28 cellular contexts compared by ENCODE assay signal in the genomic region with DNA sequence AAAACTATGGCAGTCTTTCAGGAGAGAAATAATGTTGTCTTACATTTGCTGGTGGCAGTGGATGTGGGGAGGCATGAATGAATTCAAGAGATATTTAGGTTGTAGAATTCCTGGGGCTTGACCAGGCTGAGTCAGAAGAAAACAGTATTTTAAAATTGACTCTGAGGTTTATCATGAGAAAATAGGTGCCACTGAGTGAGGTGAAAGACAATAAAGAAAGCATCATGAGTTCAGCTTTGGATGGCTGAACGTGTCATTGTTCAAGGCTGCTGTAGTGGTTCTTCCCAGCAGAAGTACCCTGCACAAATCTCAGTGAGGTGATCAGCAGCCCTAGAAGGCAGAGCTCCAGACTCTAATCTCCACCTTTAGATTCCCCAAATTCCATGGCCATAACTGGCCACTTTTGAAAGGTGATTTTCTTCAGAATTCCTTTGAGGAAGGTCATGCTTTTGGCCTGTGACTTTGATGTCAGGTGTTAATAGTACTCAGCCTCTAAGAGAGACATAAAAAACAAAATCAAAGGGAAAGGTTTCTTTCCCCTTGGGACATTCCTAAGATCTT.
"Had no signal": no experiment of that assay in that cellular context is flagged by ENCODE, and none has a peak within 500 bp of the region (broad histone marks: within the 10 kb centered on the region; RNA-seq: fewer than 3 reads in every experiment).

No MANE protein-coding gene starts in this region.

- DNase-seq: activated B cell treated with CpG ODN at 0.5 μM for 24 hours; activated CD4-positive, alpha-beta T cell treated with anti-CD3 and anti-CD28 coated beads for 1 hour; activated CD4-positive, alpha-beta T cell treated with anti-CD3 and anti-CD28 coated beads, Interleukin-2, amount 10 ng/mL, durations not matched to agents 24 days and 14 days; activated CD4-positive, alpha-beta T cell treated with anti-CD3 and anti-CD28 coated beads, Interleukin-2, amount 50 U/mL, for 48 hours; activated CD8-positive, alpha-beta memory T cell treated with anti-CD3 and anti-CD28 coated beads, Interleukin-2, amount 10 ng/mL, durations not matched to agents 7 days and 5 days; activated effector memory CD4-positive, alpha-beta T cell treated with Interleukin-2 at 50 U/mL for 16 hours; activated naive CD4-positive, alpha-beta T cell; activated T-cell treated with anti-CD3 and anti-CD28 coated beads, Interleukin-2, amount 50 U/mL, for 24 hours; aorta; body of pancreas; MV-4-11; NCI-H1092 treated with DMSO at 0.1 percent for 48 hours; NCI-H1417 treated with DMSO at 0.1 percent for 48 hours; NCI-H1694 treated with DMSO at 0.1 percent for 48 hours; NCI-H2081; NCI-H2171; NCI-H226; NCI-H526; NCI-H82; PC-3; SHP77; SW 1271; T-helper 17 cell; T-helper 9 cell had no signal

- H3K9me3 ChIP-seq: body of pancreas, SJSA1 had no signal

- H3K27ac ChIP-seq: body of pancreas, KMS-11, SJSA1 had no signal

- H3K36me3 ChIP-seq: SJSA1 had no signal

- H3K4me3 ChIP-seq: body of pancreas, SJSA1 had no signal

- H3K27me3 ChIP-seq: body of pancreas, SJSA1 had no signal

- FAIRE-seq: RCC 7860 had no signal

- ATAC-seq: activated CD8-positive, alpha-beta memory T cell treated with anti-CD3 and anti-CD28 coated beads, Interleukin-2, amount 10 ng/mL, durations not matched to agents 7 days and 5 days; body of pancreas; PC-3; SK-N-SH treated with all-trans-retinoic acid at 6 μM for 48 hours; T-helper 17 cell had no signal

- H3K4me1 ChIP-seq: body of pancreas, SJSA1 had no signal

- H3K4me2 ChIP-seq: KMS-11 had no signal
